Comparison of ENCODE assay signal across 10 cellular contexts in genomic region chr1:19010503-19010902, GRCh38. TPM values are rescaled to one million over a fixed set of nuclear protein-coding genes. Genes with fewer than 3 reads are reported as not detected.
DNase-seq lines count a peak whose midpoint lies in the region; ATAC-seq and TF ChIP-seq lines count a peak whose summit lies in the region.
"Had no signal": no experiment of that assay in that cellular context is flagged by ENCODE, and none has a peak within 500 bp of the region (broad histone marks: within the 10 kb centered on the region; RNA-seq: fewer than 3 reads in every experiment).

No MANE protein-coding gene starts in this region.

- H3K27me3 ChIP-seq in A673 (replicated peaks; ENCODE audit: insufficient read depth, low read depth, low read length, poor library complexity), result no peaks in the 10 kb centered on the region
- H3K27me3 ChIP-seq in naive thymus-derived CD4-positive, alpha-beta T cell (ENCODE audit: control insufficient read depth in 2 of 2, insufficient read depth in 2 of 2, low read length in 2 of 2), result no peaks in the 10 kb centered on the region

- peaks cover 0 to 6% (median 4%) of the 10 kb centered on the region in 5 donors for H3K27me3 Mint-ChIP-seq in naive thymus-derived CD4-positive, alpha-beta T cell

- H3K27ac Mint-ChIP-seq in naive thymus-derived CD4-positive, alpha-beta T cell, result peak overlapping the region in 6 of 9 donors; percentile 38 to 88 (median 72)

- H3K4me1 Mint-ChIP-seq in naive thymus-derived CD4-positive, alpha-beta T cell, result peaks cover 15 to 37% (median 29%) of the 10 kb centered on the region in 7 donors

- H3K4me3 ChIP-seq in A673 (ENCODE audit: low read depth, low read length, poor library complexity, severe bottlenecking) (no peak overlapping the region), LNCaP clone FGC (ENCODE audit: low read depth, low read length) (peak overlapping the region; percentile 21; the same call in 1 of the 2 replicates)
- H3K4me3 ChIP-seq in naive thymus-derived CD4-positive, alpha-beta T cell (ENCODE audit: low read length), result peak overlapping the region; percentile 19

- peaks cover 20% of the 10 kb centered on the region for H3K4me1 ChIP-seq in A673 (ENCODE audit: insufficient read depth, low read length, poor library complexity, severe bottlenecking)
- peaks cover 8 to 13% of the 10 kb centered on the region in 2 donors for H3K4me1 ChIP-seq in naive thymus-derived CD4-positive, alpha-beta T cell (ENCODE audit: control insufficient read depth in 2 of 2, insufficient read depth in 2 of 2, low read length in 2 of 2)

- intact Hi-C loops in A673 (cut with micrococcal nuclease; ENCODE audit: unreplicated experiment), result no loop called here
- intact Hi-C loops in naive thymus-derived CD4-positive, alpha-beta T cell (cut with micrococcal nuclease), result loop anchor here (2.0 to 5.0 kb wide), 3 partner anchors 54 to 103 kb away; partner anchors contain the start of gene IFFO2 (in 1 of the 2)

- no peak for TF ChIP-seq CTCF in A673 (conservative IDR thresholded peaks at IDR 0.05; ENCODE audit: low read depth, low read length)
- no peak for TF ChIP-seq CTCF in LNCaP clone FGC (IDR thresholded peaks at IDR 0.05; ENCODE audit: control insufficient read depth, extremely low read depth, insufficient read depth)

- BruUV-seq in A673 (replicated peaks; lab: Mats Ljungman, UMichigan), result no TSS peak

- H3K9me3 Mint-ChIP-seq in naive thymus-derived CD4-positive, alpha-beta T cell, result peaks cover 0 to 2% (median 0%) of the 10 kb centered on the region in 11 donors

- DNase-seq in A673 (ENCODE audit: low spot score) (no peak), LNCaP clone FGC (ENCODE audit: low read depth) (no peak), T47D (ENCODE audit: low read depth in 1 of 2, low spot score in 1 of 2) (peak; percentile 33 to 89), iPS-NIHi7 (ENCODE audit: extremely low spot score) (no peak)
- DNase-seq in naive thymus-derived CD4-positive, alpha-beta T cell, result no peak
- DNase-seq: cerebellar nuclear complex, NCI-H2029 treated with DMSO at 0.1 percent for 48 hours had no signal

- CTCF ChIA-PET in A673 (lab: Charles Lee), result interaction anchor here (1.5 kb wide), 1 partner anchor 97 kb away, joined by 3 read pairs; no protein-coding TSS in a partner anchor
- CTCF ChIA-PET in naive thymus-derived CD4-positive, alpha-beta T cell (lab: Charles Lee), result interaction anchor here (0.7 kb wide), 1 partner anchor 64 kb away, joined by 3 read pairs; no protein-coding TSS in a partner anchor

- H3K27ac ChIP-seq in A673 (ENCODE audit: low read depth, low read length, poor library complexity, severe bottlenecking), result peak overlapping the region; percentile 17
- H3K27ac ChIP-seq in naive thymus-derived CD4-positive, alpha-beta T cell (ENCODE audit: low read depth, low read length), result no peak overlapping the region

- H3K9me3 ChIP-seq in A673 (ENCODE audit: low read depth, low read length, poor library complexity, severe bottlenecking), result no peaks in the 10 kb centered on the region
- no peaks in the 10 kb centered on the region for H3K9me3 ChIP-seq in naive thymus-derived CD4-positive, alpha-beta T cell (ENCODE audit: control insufficient read depth in 2 of 3, low read length in 3 of 3)

- ATAC-seq in naive thymus-derived CD4-positive, alpha-beta T cell, result no peak
- ATAC-seq in HG03460 (IDR thresholded peaks at IDR 0.05; ENCODE audit: unreplicated experiment), result no peak
- no peak for ATAC-seq in GM18861 (IDR thresholded peaks at IDR 0.05; ENCODE audit: unreplicated experiment)
- ATAC-seq in HG02623 (IDR thresholded peaks at IDR 0.05; ENCODE audit: unreplicated experiment), result no peak

- no peaks in the 10 kb centered on the region for H3K36me3 Mint-ChIP-seq in naive thymus-derived CD4-positive, alpha-beta T cell

- in situ Hi-C loops in T47D (cut with HindIII; ENCODE audit: low pct_unique_long_range_greater_than_20kb, low sequenced_read_pairs), result no loop called here

- POLR2A ChIA-PET in A673 (lab: Charles Lee; ENCODE audit: low non-redundant PET), result interaction anchor here (0.6 kb wide), 1 partner anchor 103 kb away, joined by 3 read pairs; no protein-coding TSS in a partner anchor
- POLR2A ChIA-PET in naive thymus-derived CD4-positive, alpha-beta T cell (lab: Charles Lee), result interaction anchor here (1.2 kb wide), 1 partner anchor 61 kb away, joined by 3 read pairs; no protein-coding TSS in a partner anchor

- H3K36me3 ChIP-seq in A673 (ENCODE audit: insufficient read depth, low read length, poor library complexity, severe bottlenecking), result no peaks in the 10 kb centered on the region
- H3K36me3 ChIP-seq in naive thymus-derived CD4-positive, alpha-beta T cell (ENCODE audit: control insufficient read depth in 2 of 3, insufficient read depth in 3 of 3, low read length in 3 of 3), result no peaks in the 10 kb centered on the region

- peak overlapping the region in 9 of 10 donors; percentile 8 to 72 (median 59) for H3K4me3 Mint-ChIP-seq in naive thymus-derived CD4-positive, alpha-beta T cell

RNA-seq across cellular contexts. Expression of gene IFFO2, which starts 54.0 kb away (rescaled TPM):
- total RNA-seq in A673 (2021), result 13.3 and 16.3 TPM in 2 replicates
- total RNA-seq in naive thymus-derived CD4-positive, alpha-beta T cell, result 10 to 100 TPM; 20.5 to 57.1 (median 28.2) TPM
- polyA plus RNA-seq in naive thymus-derived CD4-positive, alpha-beta T cell, result 1 to 10 TPM; 1.1 to 2.7 TPM

Comparison
In these comparisons a context has a peak if more than half of its experiments do, and no peak if none do; other contexts are left out.
1. DNase-seq: peak in T47D (2 of 2); none in A673 (single experiment), LNCaP clone FGC (single experiment), naive thymus-derived CD4-positive, alpha-beta T cell (0 of 9) and iPS-NIHi7 (single experiment).